ENCODE assay signal across 1 cellular context in the genomic region with DNA sequence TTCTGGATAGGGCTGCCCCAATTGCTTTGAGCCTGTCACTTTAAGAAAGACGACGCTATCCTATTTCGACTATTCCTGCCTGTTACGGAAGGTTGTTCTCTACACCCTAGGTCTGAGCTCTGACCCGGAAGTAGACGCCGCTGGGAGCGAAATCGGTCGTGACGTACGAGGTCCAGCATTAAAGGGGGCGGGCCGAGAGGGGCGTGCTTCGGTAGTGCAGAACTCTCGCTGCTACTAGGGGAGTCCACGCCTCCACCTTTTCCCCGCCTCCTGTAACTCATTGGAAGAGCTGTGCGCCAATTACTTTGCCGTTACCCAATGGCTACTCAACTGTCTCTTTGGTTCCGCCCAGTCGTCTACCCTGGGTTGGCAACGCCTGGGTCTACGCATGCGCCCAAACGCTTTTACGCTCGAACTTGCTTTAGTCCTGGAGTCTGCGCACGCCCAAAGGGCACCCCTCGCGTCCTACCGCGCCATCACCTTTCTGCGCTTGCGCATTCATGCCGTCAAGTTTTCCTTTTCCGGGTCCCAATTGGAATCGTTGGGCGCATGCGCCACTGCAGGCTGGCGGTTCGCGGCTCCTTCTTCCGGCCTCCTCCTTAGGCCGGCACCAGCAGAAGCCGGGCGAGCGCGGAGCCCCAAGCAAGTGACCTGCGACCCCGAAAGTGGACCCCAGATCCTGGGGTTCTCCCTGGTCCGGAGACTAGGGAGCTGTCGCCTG.
TF ChIP-seq lines count a peak whose summit lies in the region.

Gene PCNX3 (plus strand): TSS at position 548 of the 721 bp plus-strand sequence. CDS start 536 bp downstream, outside the sequence.

TF ChIP-seq in GM23338, 12 proteins besides CTCF, POLR2A, EP300 and RAD21 (continued from another document):
- TF ChIP-seq REST (IDR thresholded peaks at IDR 0.05; ENCODE audit: unreplicated experiment) (no peak), ETS1 (IDR thresholded peaks at IDR 0.05) (peak; percentile 96), POLR2AphosphoS5 (IDR thresholded peaks at IDR 0.05; ENCODE audit: low read depth) (peak; percentile 44), EZH2phosphoT487 (IDR thresholded peaks at IDR 0.05; ENCODE audit: unreplicated experiment) (no peak), STAT1 (IDR thresholded peaks at IDR 0.05; ENCODE audit: unreplicated experiment) (no peak), NANOG (IDR thresholded peaks at IDR 0.05; ENCODE audit: borderline replicate concordance) (0 out of 2 replicates have a peak, but pooled peaks have one; percentile 18)
